ENCODE assay signal across 8 cellular contexts in genomic region chr17:31488264-31488981, GRCh38.
DNase-seq lines count a peak whose midpoint lies in the region; ATAC-seq and TF ChIP-seq lines count a peak whose summit lies in the region.

No MANE protein-coding gene starts in this region.

- TF ChIP-seq CTCF in epithelial cell of proximal tubule (conservative IDR thresholded peaks at IDR 0.05; ENCODE audit: low read depth, low read length) = no peak

- no peaks in the 10 kb centered on the region for H3K9me3 ChIP-seq in neuron (ENCODE audit: low read length)

- H3K4me3 ChIP-seq in epithelial cell of proximal tubule (ENCODE audit: low read depth, low read length) = peak overlapping the region; percentile 54
- H3K4me3 ChIP-seq in neuron (ENCODE audit: low read length) = peak overlapping the region; percentile 46

- H3K27me3 ChIP-seq in neuron (ENCODE audit: insufficient read depth, low read length) = peaks cover 66% of the 10 kb centered on the region

- peak; percentile 17 for DNase-seq in NCI-H345 (lab: John Stamatoyannopoulos, UW)
- DNase-seq in NCI-H345 treated with DMSO at 0.1 percent for 48 hours (lab: John Stamatoyannopoulos, UW; ENCODE audit: unreplicated experiment) = no peak
- no peak for DNase-seq in epithelial cell of proximal tubule (ENCODE audit: low read depth)
- DNase-seq in effector CD8-positive, alpha-beta T cell (lab: John Stamatoyannopoulos, UW) = no peak
- no peak for DNase-seq in putamen (ENCODE audit: low spot score)

- H3K36me3 ChIP-seq in neuron (ENCODE audit: insufficient read depth, low read length) = no peaks in the 10 kb centered on the region

- peak; percentile 8 for ATAC-seq in HG03066 (IDR thresholded peaks at IDR 0.05; ENCODE audit: low read depth, unreplicated experiment)
- peak; percentile 15 for ATAC-seq in SK-N-SH treated with all-trans-retinoic acid at 6 μM for 48 hours

- peaks cover 3% of the 10 kb centered on the region for H3K4me1 ChIP-seq in neuron (ENCODE audit: insufficient read depth, low read length)

- no peak overlapping the region for H2AFZ ChIP-seq in neuron (ENCODE audit: low read depth, low read length)

TF ChIP-seq in SK-N-SH treated with all-trans-retinoic acid at 6 μM for 48 hours, 23 proteins besides CTCF, POLR2A, EP300 and RAD21:
- no peak for TF ChIP-seq ZNF565 (CRISPR knock-in tag; conservative IDR thresholded peaks at IDR 0.05; ENCODE audit: low read depth)
- no peak for TF ChIP-seq TOX (CRISPR knock-in tag; IDR thresholded peaks at IDR 0.05; ENCODE audit: borderline replicate concordance)
- TF ChIP-seq CSDC2 (CRISPR knock-in tag; IDR thresholded peaks at IDR 0.05) = no peak
- TF ChIP-seq ISL1 (CRISPR knock-in tag; IDR thresholded peaks at IDR 0.05) = no peak
- TF ChIP-seq RARB (CRISPR knock-in tag; IDR thresholded peaks at IDR 0.05) = no peak
- TF ChIP-seq TCF4 (CRISPR knock-in tag; IDR thresholded peaks at IDR 0.05; ENCODE audit: borderline replicate concordance) = no peak
TF ChIP-seq in SK-N-SH treated with all-trans-retinoic acid at 6 μM for 48 hours: peak in this region for 0.
